Comparison of ENCODE assay signal across 21 cellular contexts in genomic region chr17:35617505-35617904, GRCh38. TPM values are rescaled to one million over a fixed set of nuclear protein-coding genes. Genes with fewer than 3 reads are reported as not detected.
"Had no signal": no experiment of that assay in that cellular context is flagged by ENCODE, and none has a peak within 500 bp of the region (broad histone marks: within the 10 kb centered on the region; RNA-seq: fewer than 3 reads in every experiment).

No MANE protein-coding gene starts in this region.

- H3K9me3 ChIP-seq: breast epithelium, gastroesophageal sphincter, lower lobe of right lung, right lobe of liver, spleen had no signal

- H3K4me3 Mint-ChIP-seq: activated CD8-positive, alpha-beta T cell treated with anti-CD3 and anti-CD28 coated beads for 36 hours; activated T-helper 1 cell treated with anti-CD3 and anti-CD28 coated beads, Interleukin-12 subunit alpha, Interleukin-12 subunit beta, Interleukin-2, Interleukin-4 antibody, amounts not matched to agents 30 ng/mL and 10 ng/mL and 1 ng/mL, durations not matched to agents 14 hours and 24 hours and 36 hours; naive thymus-derived CD4-positive, alpha-beta T cell; T-helper 1 cell treated with Interleukin-12 subunit alpha and Interleukin-12 subunit beta and Interleukin-4 antibody, amounts not matched to agents 30 μg/mL and 1 μg/mL, for 36 hours; type B pancreatic cell had no signal

- H3K27me3 Mint-ChIP-seq: activated CD8-positive, alpha-beta T cell treated with anti-CD3 and anti-CD28 coated beads for 36 hours; naive thymus-derived CD4-positive, alpha-beta T cell; type B pancreatic cell had no signal

- H3K4me3 ChIP-seq: breast epithelium, gastroesophageal sphincter, hepatocyte, lower lobe of right lung, right lobe of liver, spleen had no signal

- H3K27me3 ChIP-seq: breast epithelium, gastroesophageal sphincter, hepatocyte, right lobe of liver, spleen had no signal

- H3K4me1 ChIP-seq: breast epithelium, right lobe of liver had no signal

- H3K9me3 Mint-ChIP-seq: activated CD8-positive, alpha-beta T cell treated with anti-CD3 and anti-CD28 coated beads for 36 hours; activated T-helper 1 cell treated with anti-CD3 and anti-CD28 coated beads, Interleukin-12 subunit alpha, Interleukin-12 subunit beta, Interleukin-2, Interleukin-4 antibody, amounts not matched to agents 30 ng/mL and 10 ng/mL and 1 ng/mL, durations not matched to agents 14 hours and 24 hours and 36 hours; naive thymus-derived CD4-positive, alpha-beta T cell; T-helper 1 cell treated with Interleukin-12 subunit alpha and Interleukin-12 subunit beta and Interleukin-4 antibody, amounts not matched to agents 30 μg/mL and 1 μg/mL, for 36 hours; type B pancreatic cell had no signal

- H3K36me3 Mint-ChIP-seq: type B pancreatic cell had no signal

- H3K27ac Mint-ChIP-seq: activated CD8-positive, alpha-beta T cell treated with anti-CD3 and anti-CD28 coated beads for 36 hours; activated T-helper 1 cell treated with anti-CD3 and anti-CD28 coated beads, Interleukin-12 subunit alpha, Interleukin-12 subunit beta, Interleukin-2, Interleukin-4 antibody, amounts not matched to agents 30 ng/mL and 10 ng/mL and 1 ng/mL, durations not matched to agents 14 hours and 24 hours and 36 hours; naive thymus-derived CD4-positive, alpha-beta T cell; T-helper 1 cell treated with Interleukin-12 subunit alpha and Interleukin-12 subunit beta and Interleukin-4 antibody, amounts not matched to agents 30 μg/mL and 1 μg/mL, for 36 hours; type B pancreatic cell had no signal

- ATAC-seq: activated CD8-positive, alpha-beta T cell treated with anti-CD3 and anti-CD28 coated beads for 36 hours; gastroesophageal sphincter; lower lobe of right lung; naive thymus-derived CD4-positive, alpha-beta T cell; right lobe of liver had no signal

- H3K27ac ChIP-seq: breast epithelium, gastroesophageal sphincter, hepatocyte, lower lobe of right lung, right lobe of liver, spleen had no signal

- H3K36me3 ChIP-seq: breast epithelium, right lobe of liver had no signal

- DNase-seq: activated CD4-positive, alpha-beta T cell treated with anti-CD3 and anti-CD28 coated beads for 1 hour; activated CD8-positive, alpha-beta T cell treated with anti-CD3 and anti-CD28 coated beads for 36 hours; activated naive CD4-positive, alpha-beta T cell; aorta; lower lobe of right lung; midbrain; naive thymus-derived CD4-positive, alpha-beta T cell; posterior cingulate gyrus; right lobe of liver; spleen; stimulated activated CD4-positive, alpha-beta T cell treated with anti-CD3 and anti-CD28 coated beads, Interleukin-1b, Interleukin-23, amount 100 ng/mL, for 48 hours; stimulated activated naive CD4-positive, alpha-beta T cell; substantia nigra had no signal

RNA-seq across cellular contexts. Expression of gene SLFN14, which starts 56.9 kb away (rescaled TPM):
- total RNA-seq: breast epithelium; chondrocyte; gastroesophageal sphincter; hepatocyte; kidney epithelial cell; naive thymus-derived CD4-positive, alpha-beta T cell had no signal
